1 cellular context compared by ENCODE assay signal in the genomic region with DNA sequence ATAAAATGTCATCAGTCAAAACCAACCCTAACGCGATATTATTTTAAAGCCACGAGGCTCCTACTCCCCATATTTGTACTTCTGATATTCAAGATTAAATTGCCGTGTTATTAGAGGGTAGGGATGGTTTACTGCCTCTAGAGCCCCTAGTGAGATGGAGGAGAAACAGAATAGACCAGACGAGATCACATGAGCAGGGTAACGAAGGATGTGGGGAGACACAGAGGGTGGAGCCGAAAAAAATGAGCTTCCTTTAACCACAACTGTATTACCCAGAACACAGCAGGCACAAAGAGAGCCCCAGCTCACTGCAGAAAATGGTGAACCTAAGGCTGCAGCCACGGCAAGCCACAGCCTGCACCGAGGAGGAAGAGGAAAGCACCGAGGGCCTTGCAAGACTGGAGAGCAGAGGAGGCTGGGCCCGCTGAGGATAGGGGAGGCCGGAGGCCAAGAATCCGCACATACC.
A peak's percentile ranks its signal among the peaks of the same experiment; 100 is the strongest.
TF ChIP-seq lines count a peak whose summit lies in the region.

No MANE protein-coding gene starts in this region.

TF ChIP-seq in K562, 482 proteins besides CTCF, POLR2A, EP300 and RAD21 (continued from another document):
- TF ChIP-seq E2F8 (IDR thresholded peaks at IDR 0.05; ENCODE audit: low read depth, partially characterized antibody) = peak; percentile 42
- no peak for TF ChIP-seq ZNF121 (CRISPR knock-in tag; conservative IDR thresholded peaks at IDR 0.05)
- peak in 1 of 2 experiments; percentile 66; a peak in 1 of 4 replicates for TF ChIP-seq RCOR1 (IDR thresholded peaks at IDR 0.05; ENCODE audit: borderline replicate concordance in 1 of 2, low read depth in 2 of 2, low read length in 2 of 2)
- TF ChIP-seq, protein P1, sequence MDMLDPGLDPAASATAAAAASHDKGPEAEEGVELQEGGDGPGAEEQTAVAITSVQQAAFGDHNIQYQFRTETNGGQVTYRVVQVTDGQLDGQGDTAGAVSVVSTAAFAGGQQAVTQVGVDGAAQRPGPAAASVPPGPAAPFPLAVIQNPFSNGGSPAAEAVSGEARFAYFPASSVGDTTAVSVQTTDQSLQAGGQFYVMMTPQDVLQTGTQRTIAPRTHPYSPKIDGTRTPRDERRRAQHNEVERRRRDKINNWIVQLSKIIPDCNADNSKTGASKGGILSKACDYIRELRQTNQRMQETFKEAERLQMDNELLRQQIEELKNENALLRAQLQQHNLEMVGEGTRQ (CRISPR knock-in tag; IDR thresholded peaks at IDR 0.05) = peak; percentile 71
- TF ChIP-seq TAF1 (IDR thresholded peaks at IDR 0.05; ENCODE audit: control insufficient read depth, extremely low read depth, insufficient read depth, low read length, severe bottlenecking) = no peak
- peak in 1 of 2 experiments; percentile 68; a peak in 1 of 4 replicates for TF ChIP-seq SRF (CRISPR knock-in tag; IDR thresholded peaks at IDR 0.05)
- TF ChIP-seq RAD51 (IDR thresholded peaks at IDR 0.05; ENCODE audit: borderline replicate concordance, low read depth) = peak; percentile 67
- TF ChIP-seq XRCC3 (IDR thresholded peaks at IDR 0.05) = no peak
- TF ChIP-seq ESRRB (CRISPR knock-in tag; IDR thresholded peaks at IDR 0.05; ENCODE audit: borderline replicate concordance) = no peak
- TF ChIP-seq, protein P2, sequence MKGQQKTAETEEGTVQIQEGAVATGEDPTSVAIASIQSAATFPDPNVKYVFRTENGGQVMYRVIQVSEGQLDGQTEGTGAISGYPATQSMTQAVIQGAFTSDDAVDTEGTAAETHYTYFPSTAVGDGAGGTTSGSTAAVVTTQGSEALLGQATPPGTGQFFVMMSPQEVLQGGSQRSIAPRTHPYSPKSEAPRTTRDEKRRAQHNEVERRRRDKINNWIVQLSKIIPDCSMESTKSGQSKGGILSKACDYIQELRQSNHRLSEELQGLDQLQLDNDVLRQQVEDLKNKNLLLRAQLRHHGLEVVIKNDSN (CRISPR knock-in tag; IDR thresholded peaks at IDR 0.05) = peak; percentile 81
